8 cellular contexts compared by ENCODE assay signal in the genomic region with DNA sequence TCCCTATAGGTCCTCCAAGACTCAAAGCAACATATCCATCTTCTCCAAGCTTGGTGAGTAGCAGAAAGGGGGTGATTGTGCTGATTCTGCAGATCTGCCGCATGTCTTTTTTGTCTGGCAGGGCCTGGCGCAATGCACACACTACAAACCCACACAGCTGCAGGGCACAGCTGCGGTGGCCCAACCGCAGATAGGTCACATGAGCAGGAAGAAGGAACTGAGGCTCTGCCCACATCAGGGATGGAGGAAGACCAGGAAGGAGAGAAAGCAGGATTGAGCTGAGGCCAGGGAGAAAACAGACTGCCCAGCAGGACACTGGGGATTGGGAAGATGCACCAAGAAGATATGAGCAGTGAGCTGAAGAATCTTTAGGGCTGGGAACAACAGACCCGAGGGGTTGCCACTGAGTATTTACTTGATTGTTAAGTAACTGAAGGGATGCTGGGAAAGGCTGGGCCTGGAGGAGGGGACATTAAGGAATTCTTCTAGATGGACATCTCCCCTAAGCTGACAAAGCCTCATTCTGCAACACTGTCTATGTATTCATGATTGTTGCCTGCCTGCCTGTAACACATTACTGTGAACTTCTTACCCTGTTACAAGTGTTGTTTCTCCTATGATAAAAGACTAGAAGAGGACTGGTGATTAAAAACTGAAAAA.
DNase-seq lines count a peak whose midpoint lies in the region; ATAC-seq, FAIRE-seq and TF ChIP-seq lines count a peak whose summit lies in the region.

No MANE protein-coding gene starts in this region.

- no peak for TF ChIP-seq EP300 in GM12878 (IDR thresholded peaks at IDR 0.05; ENCODE audit: borderline replicate concordance in 1 of 2, control insufficient read depth in 1 of 2, low read depth in 2 of 2, low read length in 2 of 2)

- TF ChIP-seq CTCF in Loucy (conservative IDR thresholded peaks at IDR 0.05; ENCODE audit: low read length) (no peak), GM12878 (IDR thresholded peaks at IDR 0.05 in 2 of 3, conservative IDR thresholded peaks at IDR 0.05 in 1 of 3; ENCODE audit: control insufficient read depth in 2 of 3, extremely low read depth in 1 of 3, insufficient read depth in 1 of 3, low read depth in 3 of 3, low read length in 3 of 3) (no peak), prostate gland (IDR thresholded peaks at IDR 0.05) (no peak), RWPE1 (conservative IDR thresholded peaks at IDR 0.05; ENCODE audit: low read depth) (no peak)

- H3F3A ChIP-seq in Loucy (ENCODE audit: low read depth), result peaks cover 7% of the 10 kb centered on the region

- DNase-seq in Ammon's horn (ENCODE audit: low spot score) (peak; percentile 91), GM12878 (ENCODE audit: low read depth, low spot score) (peak; percentile 13), middle frontal gyrus (ENCODE audit: extremely low spot score, low spot score) (peak; percentile 20), NCI-H446 (lab: John Stamatoyannopoulos, UW) (no peak), iPS-NIHi7 (ENCODE audit: extremely low spot score) (no peak), prostate gland (ENCODE audit: low spot score) (no peak), RWPE1 (ENCODE audit: low spot score) (no peak)

- ATAC-seq in GM12878, result no peak

- SMC1A ChIA-PET in GM12878 (lab: Charles Lee; ENCODE audit: uncharacterized antibody, unreplicated experiment), result no interaction called here

- CTCF ChIA-PET in GM12878 (lab: Yijun Ruan, JAX) (interaction anchor here (0.8 kb wide), 1 partner anchor 24 kb away, joined by 3 read pairs; no protein-coding TSS in a partner anchor), RWPE1 (lab: Yijun Ruan, JAX) (interaction anchor here (0.6 to 0.8 kb wide), 2 partner anchors 24 to 1210 kb away, joined by 3 read pairs; no protein-coding TSS in a partner anchor)

- H3K36me3 ChIP-seq in Loucy (ENCODE audit: insufficient read depth, low read length), result no peaks in the 10 kb centered on the region
- H3K36me3 ChIP-seq in GM12878 (ENCODE audit: control insufficient read depth in 2 of 2, insufficient read depth in 2 of 2, low read length in 1 of 2), result no peaks in the 10 kb centered on the region
- no peaks in the 10 kb centered on the region for H3K36me3 ChIP-seq in prostate gland

- H3K4me1 ChIP-seq in Loucy (ENCODE audit: insufficient read depth, low read length, poor library complexity, severe bottlenecking), result peaks cover 38% of the 10 kb centered on the region
- no peaks in the 10 kb centered on the region; the same call in 1 of the 2 replicates for H3K4me1 ChIP-seq in GM12878 (ENCODE audit: control insufficient read depth, insufficient read depth, low read length)
- H3K4me1 ChIP-seq in prostate gland (replicated peaks), result no peaks in the 10 kb centered on the region

- H3K4me2 ChIP-seq in Loucy (ENCODE audit: low read depth, low read length, poor library complexity, severe bottlenecking) (peak overlapping the region; percentile 91), GM12878 (ENCODE audit: control insufficient read depth, insufficient read depth) (no peak overlapping the region)

- H2AFZ ChIP-seq in Loucy (ENCODE audit: low read length) (0 out of 2 replicates have a peak overlapping the region, but pooled peaks have one; percentile 32), GM12878 (ENCODE audit: control insufficient read depth, low read depth, low read length) (0 out of 2 replicates have a peak overlapping the region, but pooled peaks have one; percentile 10)

- no peak for TF ChIP-seq RAD21 in GM12878 (IDR thresholded peaks at IDR 0.05; ENCODE audit: insufficient read depth, low read depth, low read length)

- no peaks in the 10 kb centered on the region for H3K27me3 ChIP-seq in Loucy (ENCODE audit: insufficient read depth, low read length, poor library complexity, severe bottlenecking)
- no peaks in the 10 kb centered on the region; a peak in 1 of 4 replicates for H3K27me3 ChIP-seq in GM12878 (replicated peaks in 1 of 2; ENCODE audit: control insufficient read depth in 2 of 2, insufficient read depth in 2 of 2, low read length in 1 of 2)
- H3K27me3 ChIP-seq in prostate gland (replicated peaks; ENCODE audit: insufficient read depth), result no peaks in the 10 kb centered on the region

- intact Hi-C loops in GM12878 (cut with micrococcal nuclease; ENCODE audit: unreplicated experiment) (no loop called here), prostate gland (cut with DNase I) (no loop called here)

- no peaks in the 10 kb centered on the region for H3K9me3 ChIP-seq in Loucy (ENCODE audit: insufficient read depth, low read depth, low read length)
- H3K9me3 ChIP-seq in GM12878 (replicated peaks; ENCODE audit: control insufficient read depth, insufficient read depth, low read length), result no peaks in the 10 kb centered on the region
- H3K9me3 ChIP-seq in prostate gland, result no peaks in the 10 kb centered on the region

- H3K4me3 ChIP-seq in Loucy (ENCODE audit: low read length, poor library complexity, severe bottlenecking) (peak overlapping the region; percentile 76), GM12878 (no peak overlapping the region), prostate gland (no peak overlapping the region)

- in situ Hi-C loops in GM12878 (cut with MboI), result no loop called here

- H4K20me1 ChIP-seq in Loucy (ENCODE audit: insufficient read depth, low read length, poor library complexity, severe bottlenecking) (no peaks in the 10 kb centered on the region), GM12878 (ENCODE audit: control insufficient read depth, insufficient read depth) (no peaks in the 10 kb centered on the region)

- no peak for FAIRE-seq in GM12878 (lab: Jason Lieb, UNC)

- H3K9me2 ChIP-seq in Loucy (replicated peaks; ENCODE audit: low read depth, low read length), result no peaks in the 10 kb centered on the region

- no TSS peak for BruUV-seq in GM12878 (replicated peaks; lab: Mats Ljungman, UMichigan)

- H3K27ac ChIP-seq in GM12878 (ENCODE audit: control insufficient read depth, insufficient read depth), result no peak overlapping the region
- H3K27ac ChIP-seq in prostate gland, result no peak overlapping the region
- H3K27ac ChIP-seq in RWPE1, result no peak overlapping the region

- WGBS in GM12878 (ENCODE audit: insufficient coverage, insufficient replicate concordance, low lambda C conversion rate, missing lambda C conversion rate), result 16% methylated on average over 5 of the region's 5 CpGs
- WGBS in prostate gland, result 72% methylated on average over 5 of the region's 5 CpGs

- H3K9ac ChIP-seq in Loucy (ENCODE audit: low read depth, low read length, poor library complexity, severe bottlenecking) (peak overlapping the region; percentile 71), GM12878 (ENCODE audit: control insufficient read depth, insufficient read depth, low read length) (no peak overlapping the region)

- POLR2A ChIA-PET in GM12878 (lab: Charles Lee), result no interaction called here
- POLR2A ChIA-PET in RWPE1 (lab: Yijun Ruan, JAX; ENCODE audit: low non-redundant PET), result no interaction called here

- RAD21 ChIA-PET in GM12878 (lab: Charles Lee; ENCODE audit: unreplicated experiment), result interaction anchor here (0.7 kb wide), 1 partner anchor 359 kb away, joined by 3 read pairs; no protein-coding TSS in a partner anchor

- H3K79me2 ChIP-seq in Loucy (ENCODE audit: insufficient read depth, low read length) (no peaks in the 10 kb centered on the region), GM12878 (ENCODE audit: control insufficient read depth, insufficient read depth, low read length) (no peaks in the 10 kb centered on the region)

- no peak for TF ChIP-seq POLR2A in GM12878 (IDR thresholded peaks at IDR 0.05; ENCODE audit: low read depth, low read length)
- TF ChIP-seq POLR2A in prostate gland (IDR thresholded peaks at IDR 0.05), result no peak

TF ChIP-seq in GM12878, 131 proteins besides CTCF, POLR2A, EP300 and RAD21:
- TF ChIP-seq EZH2 (IDR thresholded peaks at IDR 0.05; ENCODE audit: borderline replicate concordance, control insufficient read depth, low read depth, low read length), result no peak
- no peak for TF ChIP-seq MYB (IDR thresholded peaks at IDR 0.05; ENCODE audit: borderline replicate concordance, low read depth, low read length)
- no peak for TF ChIP-seq TBL1XR1 (IDR thresholded peaks at IDR 0.05; ENCODE audit: low read depth, low read length)
- no peak for TF ChIP-seq MEF2B (IDR thresholded peaks at IDR 0.05; ENCODE audit: partially characterized antibody, poor library complexity, severe bottlenecking)
- no peak for TF ChIP-seq GATAD2B (conservative IDR thresholded peaks at IDR 0.05; ENCODE audit: low read depth)
- TF ChIP-seq, protein P1, sequence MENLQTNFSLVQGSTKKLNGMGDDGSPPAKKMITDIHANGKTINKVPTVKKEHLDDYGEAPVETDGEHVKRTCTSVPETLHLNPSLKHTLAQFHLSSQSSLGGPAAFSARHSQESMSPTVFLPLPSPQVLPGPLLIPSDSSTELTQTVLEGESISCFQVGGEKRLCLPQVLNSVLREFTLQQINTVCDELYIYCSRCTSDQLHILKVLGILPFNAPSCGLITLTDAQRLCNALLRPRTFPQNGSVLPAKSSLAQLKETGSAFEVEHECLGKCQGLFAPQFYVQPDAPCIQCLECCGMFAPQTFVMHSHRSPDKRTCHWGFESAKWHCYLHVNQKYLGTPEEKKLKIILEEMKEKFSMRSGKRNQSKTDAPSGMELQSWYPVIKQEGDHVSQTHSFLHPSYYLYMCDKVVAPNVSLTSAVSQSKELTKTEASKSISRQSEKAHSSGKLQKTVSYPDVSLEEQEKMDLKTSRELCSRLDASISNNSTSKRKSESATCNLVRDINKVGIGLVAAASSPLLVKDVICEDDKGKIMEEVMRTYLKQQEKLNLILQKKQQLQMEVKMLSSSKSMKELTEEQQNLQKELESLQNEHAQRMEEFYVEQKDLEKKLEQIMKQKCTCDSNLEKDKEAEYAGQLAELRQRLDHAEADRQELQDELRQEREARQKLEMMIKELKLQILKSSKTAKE (IDR thresholded peaks at IDR 0.05; ENCODE audit: low read depth, poor library complexity, severe bottlenecking), result no peak
- no peak for TF ChIP-seq ETV6 (conservative IDR thresholded peaks at IDR 0.05 in 1 of 2, IDR thresholded peaks at IDR 0.05 in 1 of 2; ENCODE audit: borderline replicate concordance in 1 of 2, low read depth in 1 of 2)

Comparison
In these comparisons a context has a peak if more than half of its experiments do, and no peak if none do; other contexts are left out.
1. DNase-seq: peak in Ammon's horn (single experiment), GM12878 (single experiment) and middle frontal gyrus (single experiment); none in NCI-H446 (0 of 2), iPS-NIHi7 (single experiment), prostate gland (single experiment) and RWPE1 (single experiment).